Comparison of ENCODE assay signal across 8 cellular contexts in genomic region chr7:786472-787255, GRCh38. TPM values are rescaled to one million over a fixed set of nuclear protein-coding genes. Genes with fewer than 3 reads are reported as not detected.
DNase-seq lines count a peak whose midpoint lies in the region; ATAC-seq and TF ChIP-seq lines count a peak whose summit lies in the region.

No MANE protein-coding gene starts in this region.

- peak; percentile 78 for ATAC-seq in gastroesophageal sphincter
- ATAC-seq in aorta (ENCODE audit: low FRiP score), result peak; percentile 76
- ATAC-seq in GM21447 (IDR thresholded peaks at IDR 0.05; ENCODE audit: unreplicated experiment), result no peak

- H3K36me3 Mint-ChIP-seq in H9 (ENCODE audit: insufficient read depth in 1 of 3, low read depth in 3 of 3), result peaks cover 39 to 61% (median 59%) of the 10 kb centered on the region in 3 experiments

- no peaks in the 10 kb centered on the region for H3K79me1 ChIP-seq in H9 (ENCODE audit: insufficient read depth, low read depth, low read length, poor library complexity, severe bottlenecking)

- no peak overlapping the region for H2AK5ac ChIP-seq in H9 (ENCODE audit: insufficient read length, low read length)

- no peak overlapping the region for H3K4ac ChIP-seq in H9 (ENCODE audit: low read depth, low read length)

- H3K23ac ChIP-seq in H9 (ENCODE audit: insufficient read length, low read depth, low read length), result no peak overlapping the region

- H3K79me2 ChIP-seq in H9 (ENCODE audit: insufficient read depth, low read length), result no peaks in the 10 kb centered on the region

- H3K27ac Mint-ChIP-seq in H9, result no peak overlapping the region

- H4K8ac ChIP-seq in H9 (replicated peaks; ENCODE audit: insufficient read length, low read depth, low read length), result no peak overlapping the region

- H3K9me3 Mint-ChIP-seq in H9, result no peaks in the 10 kb centered on the region

- no peak for TF ChIP-seq EP300 in gastroesophageal sphincter (IDR thresholded peaks at IDR 0.05)

- no peak overlapping the region for H4K91ac ChIP-seq in H9 (ENCODE audit: insufficient read length, low read depth, low read length)

- H3K9ac ChIP-seq in H9 (ENCODE audit: extremely low read depth, insufficient read length, low read length), result no peak overlapping the region

- H3K4me1 ChIP-seq in BE2C (no peaks in the 10 kb centered on the region), H9 (ENCODE audit: insufficient read depth, low read length) (no peaks in the 10 kb centered on the region), gastroesophageal sphincter (peaks cover 0 to 30% (median 0%) of the 10 kb centered on the region in 3 donors), prostate gland (replicated peaks) (no peaks in the 10 kb centered on the region), aorta (ENCODE audit: control insufficient read depth in 1 of 2, insufficient read depth in 2 of 2, low read length in 2 of 2) (no peaks in the 10 kb centered on the region)

- H3K23me2 ChIP-seq in H9 (ENCODE audit: insufficient read length, low read depth, low read length, poor library complexity, severe bottlenecking), result no peaks in the 10 kb centered on the region

- H3K4me1 Mint-ChIP-seq in H9, result no peaks in the 10 kb centered on the region

- H3K4me2 ChIP-seq in H9 (ENCODE audit: insufficient read depth, insufficient read length, low read length), result no peak overlapping the region

- H3K36me3 ChIP-seq in BE2C (peaks cover 53% of the 10 kb centered on the region), gastroesophageal sphincter (peaks cover 0 to 48% of the 10 kb centered on the region in 2 donors), prostate gland (no peaks in the 10 kb centered on the region), aorta (ENCODE audit: control insufficient read depth in 1 of 2, insufficient read depth in 2 of 2, low read length in 1 of 2) (no peaks in the 10 kb centered on the region)

- peak; percentile 82 for DNase-seq in BE2C
- peak; percentile 70 for DNase-seq in H9
- peak; percentile 53 for DNase-seq in RPMI7951 (ENCODE audit: low read depth)
- DNase-seq in activated T-helper 9 cell treated with anti-CD3 and anti-CD28 coated beads, Interleukin-2, amount 50 U/mL, for 16 hours (ENCODE audit: low read depth), result peak; percentile 55
- peak; percentile 61 for DNase-seq in prostate gland (ENCODE audit: low spot score)
- DNase-seq in aorta, result peak; percentile 83 to 93

- no peaks in the 10 kb centered on the region for H3K27me3 ChIP-seq in BE2C
- no peaks in the 10 kb centered on the region for H3K27me3 ChIP-seq in H9 (ENCODE audit: insufficient read depth, low read length)
- H3K27me3 ChIP-seq in gastroesophageal sphincter, result no peaks in the 10 kb centered on the region
- no peaks in the 10 kb centered on the region for H3K27me3 ChIP-seq in prostate gland (replicated peaks; ENCODE audit: insufficient read depth)
- no peaks in the 10 kb centered on the region for H3K27me3 ChIP-seq in aorta (ENCODE audit: control insufficient read depth in 1 of 2, insufficient read depth in 2 of 2, low read length in 1 of 2)

- no peak overlapping the region for H3K4me3 ChIP-seq in BE2C (ENCODE audit: low read depth, low read length)
- no peak overlapping the region for H3K4me3 ChIP-seq in gastroesophageal sphincter
- no peak overlapping the region for H3K4me3 ChIP-seq in prostate gland
- no peak overlapping the region for H3K4me3 ChIP-seq in aorta (ENCODE audit: low read length in 2 of 2)

- intact Hi-C loops in prostate gland (cut with DNase I) (loop anchor here (2.0 kb wide), 1 partner anchor 86 kb away; no protein-coding TSS in a partner anchor), aorta (cut with DNase I) (loop anchor here (1.0 to 5.0 kb wide), 4 partner anchors 36 to 87 kb away; no protein-coding TSS in a partner anchor)

- no peak overlapping the region for H4K5ac ChIP-seq in H9 (ENCODE audit: insufficient read length, low read depth, low read length)

- H2BK120ac ChIP-seq in H9 (ENCODE audit: low read depth, low read length, poor library complexity, severe bottlenecking), result no peak overlapping the region

- H3T11ph ChIP-seq in H9 (ENCODE audit: low read length), result no peak overlapping the region

- peak; percentile 86 for TF ChIP-seq CTCF in BE2C (IDR thresholded peaks at IDR 0.05; ENCODE audit: low read depth, low read length)
- peak; percentile 78 for TF ChIP-seq CTCF in H9 (conservative IDR thresholded peaks at IDR 0.05)
- peak in 3 of 4 experiments; percentile 87 to 91 (median 90) for TF ChIP-seq CTCF in gastroesophageal sphincter (IDR thresholded peaks at IDR 0.05)
- TF ChIP-seq CTCF in prostate gland (IDR thresholded peaks at IDR 0.05), result peak; percentile 84 to 89 (median 86)

- H3K4me3 Mint-ChIP-seq in H9, result no peak overlapping the region

- no peak overlapping the region for H2BK5ac ChIP-seq in H9 (ENCODE audit: insufficient read length, low read length)

- no peak overlapping the region for H2BK20ac ChIP-seq in H9 (ENCODE audit: low read depth, low read length, poor library complexity, severe bottlenecking)

- TF ChIP-seq POLR2A in gastroesophageal sphincter (IDR thresholded peaks at IDR 0.05) (no peak), prostate gland (IDR thresholded peaks at IDR 0.05) (no peak)

- no peak overlapping the region for H2AFZ ChIP-seq in H9 (ENCODE audit: low read length)

- no peaks in the 10 kb centered on the region; the same call in 1 of the 2 replicates for H3K27me3 Mint-ChIP-seq in H9 (ENCODE audit: low read depth)

- H2BK15ac ChIP-seq in H9 (ENCODE audit: low read depth, low read length), result no peak overlapping the region

- no CpG with 5 or more reads among the region's 11 CpGs for WGBS in H9 (ENCODE audit: extremely low coverage, insufficient read length, low lambda C conversion rate)
- WGBS in gastroesophageal sphincter (ENCODE audit: low coverage in 1 of 2), 2 donors, result 6% methylated on average over 5 of the region's 11 CpGs; no CpG with 5 or more reads in 1 of the 2 donors
- 55% methylated on average over 10 of the region's 11 CpGs for WGBS in prostate gland
- whole genome bisulfite sequencing in aorta, 2 donors, result 49 to 52% methylated on average over 11 of the region's 11 CpGs

- no peak overlapping the region for H3K18ac ChIP-seq in H9 (ENCODE audit: insufficient read length, low read depth, low read length)

- no peaks in the 10 kb centered on the region for H3K9me3 ChIP-seq in BE2C
- no peaks in the 10 kb centered on the region for H3K9me3 ChIP-seq in H9 (ENCODE audit: control insufficient read depth, low read depth, low read length)
- H3K9me3 ChIP-seq in gastroesophageal sphincter, result no peaks in the 10 kb centered on the region
- no peaks in the 10 kb centered on the region for H3K9me3 ChIP-seq in prostate gland
- no peaks in the 10 kb centered on the region for H3K9me3 ChIP-seq in aorta (ENCODE audit: control insufficient read depth, low read length)

- H4K20me1 ChIP-seq in H9 (ENCODE audit: control insufficient read depth, insufficient read depth, insufficient read length), result no peaks in the 10 kb centered on the region

- H3K14ac ChIP-seq in H9 (ENCODE audit: insufficient read depth, low read length), result no peak overlapping the region

- H3K27ac ChIP-seq in H9 (ENCODE audit: insufficient read length, low read depth, low read length) (no peak overlapping the region), gastroesophageal sphincter (peak overlapping the region in 2 of 4 donors; percentile 45 to 53), prostate gland (no peak overlapping the region), aorta (ENCODE audit: low read depth in 1 of 2, low read length in 2 of 2) (no peak overlapping the region)

- H2BK12ac ChIP-seq in H9 (ENCODE audit: insufficient read length, low read depth, low read length), result no peak overlapping the region

- H3K56ac ChIP-seq in H9 (ENCODE audit: insufficient read length, low read depth, low read length), result no peak overlapping the region

RNA-seq across cellular contexts. Expression of gene SUN1, which starts 45.6 kb away (rescaled TPM):
- 196 TPM for polyA plus RNA-seq in BE2C (2012; ENCODE audit: insufficient read depth, insufficient read length, low read depth)
- total RNA-seq in H9 (2021) (105 and 118 TPM in 2 replicates), gastroesophageal sphincter (100 to 1,000 TPM; 151 to 261 (median 231) TPM), prostate gland (100 to 1,000 TPM; 106 to 177 TPM), aorta (100 to 1,000 TPM; 200 to 236 TPM)
- total RNA-seq in RPMI7951 (2014; rRNA removed; shearing (Covaris generic)), result 67.6 and 89.9 TPM in 2 replicates
- polyA plus RNA-seq in aorta, result 100 to 1,000 TPM in 1 of 2 donors, 10 to 100 TPM in 1; 36.3 to 120 TPM

RNA-seq across cellular contexts. Expression of gene PRKAR1B, which starts 59.6 kb away (rescaled TPM):
- 31.7 TPM for polyA plus RNA-seq in BE2C (2012; ENCODE audit: insufficient read depth, insufficient read length, low read depth)
- total RNA-seq in H9 (2021) (43.3 and 44.2 TPM in 2 replicates), gastroesophageal sphincter (10 to 100 TPM; 11.6 to 39.1 (median 24.8) TPM), prostate gland (10 to 100 TPM; 20.2 to 44.8 TPM), aorta (10 to 100 TPM in 1 of 2 donors, 1 to 10 TPM in 1; 6.6 to 13.7 TPM)
- total RNA-seq in RPMI7951 (2014; rRNA removed; shearing (Covaris generic)), result 4.1 and 5.0 TPM in 2 replicates
- polyA plus RNA-seq in aorta, result 10 to 100 TPM; 14.5 to 16.2 TPM
